9 cellular contexts compared by ENCODE assay signal in the genomic region with DNA sequence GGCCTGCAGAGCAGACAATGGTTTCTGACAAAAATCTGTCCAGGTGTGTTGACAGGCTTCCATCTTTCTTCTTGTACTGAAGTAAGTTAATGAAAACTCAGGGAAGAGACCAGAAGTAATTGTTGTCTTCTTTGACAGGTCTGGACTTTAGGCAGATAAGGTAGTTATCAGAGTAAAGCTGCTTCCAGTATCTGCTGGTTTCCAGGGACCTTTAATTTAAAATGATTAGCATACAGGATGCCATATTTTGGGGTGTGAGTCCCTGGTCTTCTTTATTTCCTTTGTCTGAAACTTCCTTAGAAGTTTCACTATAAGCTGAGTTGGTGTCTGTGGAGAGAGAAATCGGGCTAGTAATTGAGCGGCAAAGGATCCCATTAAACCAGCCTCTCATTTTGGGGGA. TPM values are rescaled to one million over a fixed set of nuclear protein-coding genes. Genes with fewer than 3 reads are reported as not detected.
DNase-seq lines count a peak whose midpoint lies in the region; ATAC-seq, FAIRE-seq and TF ChIP-seq lines count a peak whose summit lies in the region.
"Had no signal": no experiment of that assay in that cellular context is flagged by ENCODE, and none has a peak within 500 bp of the region (broad histone marks: within the 10 kb centered on the region; RNA-seq: fewer than 3 reads in every experiment).

No MANE protein-coding gene starts in this region.

- H3K27ac ChIP-seq in H9 (ENCODE audit: insufficient read length, low read depth, low read length) (no peak overlapping the region), SJSA1 (no peak overlapping the region), esophagus muscularis mucosa (replicated peaks in 1 of 4) (no peak overlapping the region)

- H3K56ac ChIP-seq in H9 (ENCODE audit: insufficient read length, low read depth, low read length) = no peak overlapping the region

- H3K23ac ChIP-seq in H9 (ENCODE audit: insufficient read length, low read depth, low read length) = no peak overlapping the region

- H3K9ac ChIP-seq in H9 (ENCODE audit: extremely low read depth, insufficient read length, low read length) = no peak overlapping the region

- H2AFZ ChIP-seq in H9 (ENCODE audit: low read length) = no peak overlapping the region

- FAIRE-seq in GM19239 (lab: Jason Lieb, UNC) = no peak

- H3T11ph ChIP-seq in H9 (ENCODE audit: low read length) = no peak overlapping the region

- peaks cover 21% of the 10 kb centered on the region; the same call in 1 of the 2 replicates for H3K79me2 ChIP-seq in H9 (ENCODE audit: insufficient read depth, low read length)

- no peak overlapping the region for H3K4ac ChIP-seq in H9 (ENCODE audit: low read depth, low read length)

- peaks cover 13 to 22% of the 10 kb centered on the region in 2 experiments for H3K4me1 Mint-ChIP-seq in H9

- H3K36me3 ChIP-seq in SJSA1 (peaks cover 18% of the 10 kb centered on the region), esophagus muscularis mucosa (peaks cover 0 to 21% (median 7%) of the 10 kb centered on the region in 4 donors)

- H3K79me1 ChIP-seq in H9 (ENCODE audit: insufficient read depth, low read depth, low read length, poor library complexity, severe bottlenecking) = no peaks in the 10 kb centered on the region

- H3K4me3 Mint-ChIP-seq in H9 = peak overlapping the region; percentile 100

- H3K27ac Mint-ChIP-seq in H9 = no peak overlapping the region

- no peak overlapping the region for H2BK20ac ChIP-seq in H9 (ENCODE audit: low read depth, low read length, poor library complexity, severe bottlenecking)

- H3K4me3 ChIP-seq in SJSA1 = peak overlapping the region; percentile 74
- H3K4me3 ChIP-seq in esophagus muscularis mucosa = peak overlapping the region; percentile 88 to 98 (median 90)
- peak overlapping the region; percentile 100 for H3K4me3 ChIP-seq in retinal pigment epithelial cell (ENCODE audit: low read length)

- no peak overlapping the region for H2AK5ac ChIP-seq in H9 (ENCODE audit: insufficient read length, low read length)

- no CpG with 5 or more reads among the region's 2 CpGs for WGBS in H9 (ENCODE audit: extremely low coverage, insufficient read length, low lambda C conversion rate)
- 89% methylated on average over 2 of the region's 2 CpGs for WGBS in esophagus muscularis mucosa

- H3K27me3 ChIP-seq in H9 (ENCODE audit: insufficient read depth, low read length) (no peaks in the 10 kb centered on the region), SJSA1 (replicated peaks) (no peaks in the 10 kb centered on the region), esophagus muscularis mucosa (no peaks in the 10 kb centered on the region)

- intact Hi-C loops in esophagus muscularis mucosa (cut with DNase I) = no loop called here

- H2BK120ac ChIP-seq in H9 (ENCODE audit: low read depth, low read length, poor library complexity, severe bottlenecking) = no peak overlapping the region

- DNase-seq in H9 (no peak), SJSA1 (ENCODE audit: low read depth in 1 of 2, low spot score in 2 of 2) (no peak), esophagus muscularis mucosa (ENCODE audit: extremely low spot score) (no peak), retinal pigment epithelial cell (ENCODE audit: low read depth) (no peak), SKM-1 treated with dmso at 0.1 percent for 144 hours (lab: John Stamatoyannopoulos, UW; ENCODE audit: unreplicated experiment) (no peak), GM19239 (ENCODE audit: insufficient read length, low spot score) (no peak), NCI-H146 treated with DMSO at 0.1 percent for 48 hours (lab: John Stamatoyannopoulos, UW; ENCODE audit: unreplicated experiment) (no peak)

- no peaks in the 10 kb centered on the region for H3K9me3 ChIP-seq in H9 (ENCODE audit: control insufficient read depth, low read depth, low read length)
- no peaks in the 10 kb centered on the region for H3K9me3 ChIP-seq in SJSA1 (replicated peaks)
- no peaks in the 10 kb centered on the region for H3K9me3 ChIP-seq in esophagus muscularis mucosa

- no peak overlapping the region for H3K18ac ChIP-seq in H9 (ENCODE audit: insufficient read length, low read depth, low read length)

- no peak for TF ChIP-seq CTCF in H9 (conservative IDR thresholded peaks at IDR 0.05)
- no peak for TF ChIP-seq CTCF in esophagus muscularis mucosa (IDR thresholded peaks at IDR 0.05)
- TF ChIP-seq CTCF in retinal pigment epithelial cell (conservative IDR thresholded peaks at IDR 0.05; ENCODE audit: low read depth, low read length) = no peak

- H4K8ac ChIP-seq in H9 (replicated peaks; ENCODE audit: insufficient read length, low read depth, low read length) = no peak overlapping the region

- H3K4me1 ChIP-seq in H9 (ENCODE audit: insufficient read depth, low read length) = no peaks in the 10 kb centered on the region
- H3K4me1 ChIP-seq in SJSA1 (replicated peaks) = peaks cover 18% of the 10 kb centered on the region
- peaks cover 33 to 44% (median 39%) of the 10 kb centered on the region in 4 donors for H3K4me1 ChIP-seq in esophagus muscularis mucosa

- H3K27me3 Mint-ChIP-seq in H9 (ENCODE audit: low read depth) = no peaks in the 10 kb centered on the region

- no peaks in the 10 kb centered on the region for H4K20me1 ChIP-seq in H9 (ENCODE audit: control insufficient read depth, insufficient read depth, insufficient read length)

- H2BK12ac ChIP-seq in H9 (ENCODE audit: insufficient read length, low read depth, low read length) = no peak overlapping the region

- H2BK5ac ChIP-seq in H9 (ENCODE audit: insufficient read length, low read length) = no peak overlapping the region

- H3K4me2 ChIP-seq in H9 (ENCODE audit: insufficient read depth, insufficient read length, low read length) = peak overlapping the region; percentile 74

- no peak overlapping the region for H4K91ac ChIP-seq in H9 (ENCODE audit: insufficient read length, low read depth, low read length)

- no peak for ATAC-seq in GM19395 (IDR thresholded peaks at IDR 0.05; ENCODE audit: unreplicated experiment)

- peaks cover 27 to 31% (median 27%) of the 10 kb centered on the region in 3 experiments for H3K36me3 Mint-ChIP-seq in H9 (ENCODE audit: insufficient read depth in 1 of 3, low read depth in 3 of 3)

- no peak for TF ChIP-seq POLR2A in esophagus muscularis mucosa (IDR thresholded peaks at IDR 0.05; ENCODE audit: low read depth)

- no peak for TF ChIP-seq EP300 in esophagus muscularis mucosa (IDR thresholded peaks at IDR 0.05)

- H3K23me2 ChIP-seq in H9 (ENCODE audit: insufficient read length, low read depth, low read length, poor library complexity, severe bottlenecking) = no peaks in the 10 kb centered on the region

- no peak overlapping the region for H3K14ac ChIP-seq in H9 (ENCODE audit: insufficient read depth, low read length)

- no peak overlapping the region for H4K5ac ChIP-seq in H9 (ENCODE audit: insufficient read length, low read depth, low read length)

- H2BK15ac ChIP-seq in H9 (ENCODE audit: low read depth, low read length) = no peak overlapping the region

- peaks cover 10 to 12% of the 10 kb centered on the region in 2 experiments; a peak in 4 of 5 replicates for H3K9me3 Mint-ChIP-seq in H9

RNA-seq across cellular contexts. Expression of gene TMX2, which starts 1.5 kb away (rescaled TPM):
- total RNA-seq in H9 (2021) = 91.1 and 91.3 TPM in 2 replicates
- total RNA-seq in SJSA1 (2014; rRNA removed; shearing (Covaris generic)) = 76.7 and 132 TPM in 2 replicates
- 10 to 100 TPM; 31.1 to 52.8 (median 46.1) TPM for total RNA-seq in esophagus muscularis mucosa

RNA-seq across cellular contexts. Expression of gene MED19, which starts 1.8 kb away (rescaled TPM):
- total RNA-seq in H9 (2021) = 17.6 and 17.9 TPM in 2 replicates
- 26.0 and 32.5 TPM in 2 replicates for total RNA-seq in SJSA1 (2014; rRNA removed; shearing (Covaris generic))
- 10 to 100 TPM in 3 of 4 donors, 1 to 10 TPM in 1; 5.8 to 26.1 (median 11.8) TPM for total RNA-seq in esophagus muscularis mucosa

RNA-seq across cellular contexts. Expression of gene SELENOH, which starts 27.4 kb away (rescaled TPM):
- 251 and 271 TPM in 2 replicates for total RNA-seq in H9 (2021)
- total RNA-seq in SJSA1 (2014; rRNA removed; shearing (Covaris generic)) = 234 and 322 TPM in 2 replicates
- 100 to 1,000 TPM in 1 of 4 donors, 10 to 100 TPM in 3; 71.4 to 109 (median 82.6) TPM for total RNA-seq in esophagus muscularis mucosa

RNA-seq across cellular contexts. Expression of gene BTBD18, which starts 37.8 kb away (rescaled TPM):
- total RNA-seq in H9 (2021) (not detected in 2 replicates), esophagus muscularis mucosa (not detected)
- not detected in 2 replicates for total RNA-seq in SJSA1 (2014; rRNA removed; shearing (Covaris generic))
- total RNA-seq: M059J had no signal

RNA-seq across cellular contexts. Expression of gene ZDHHC5, which starts 45.9 kb away (rescaled TPM):
- total RNA-seq in H9 (2021) (65.2 and 67.2 TPM in 2 replicates), esophagus muscularis mucosa (10 to 100 TPM; 36.5 to 57.7 (median 47.8) TPM)
- total RNA-seq in SJSA1 (2014; rRNA removed; shearing (Covaris generic)) = 26.8 and 42.0 TPM in 2 replicates
